11 cellular contexts compared by ENCODE assay signal in genomic region chr9:34958411-34958982, GRCh38. TPM values are rescaled to one million over a fixed set of nuclear protein-coding genes. Genes with fewer than 3 reads are reported as not detected.
DNase-seq lines count a peak whose midpoint lies in the region; ATAC-seq and TF ChIP-seq lines count a peak whose summit lies in the region.
"Had no signal": no experiment of that assay in that cellular context is flagged by ENCODE, and none has a peak within 500 bp of the region (broad histone marks: within the 10 kb centered on the region; RNA-seq: fewer than 3 reads in every experiment).

No MANE protein-coding gene starts in this region.

- H3K4me3 ChIP-seq in HAP-1 = peak overlapping the region; percentile 14
- H3K4me3 ChIP-seq in WERI-Rb-1 (ENCODE audit: low read depth, low read length) = peak overlapping the region; percentile 42
- H3K4me3 ChIP-seq in iPS-18a (ENCODE audit: low read length) = peak overlapping the region; percentile 48

- H3K27me3 ChIP-seq in HAP-1 (ENCODE audit: low read depth) (peaks cover 64% of the 10 kb centered on the region), WERI-Rb-1 (ENCODE audit: insufficient read depth, low read depth, severe bottlenecking) (peaks cover 3% of the 10 kb centered on the region), iPS-18a (ENCODE audit: control insufficient read depth, insufficient read depth, low read length) (peaks cover 35% of the 10 kb centered on the region)

- peak overlapping the region; percentile 20 for H3K4me3 Mint-ChIP-seq in stimulated activated effector memory CD8-positive, alpha-beta T cell treated with anti-CD3 and anti-CD28 coated beads, Interleukin-12 subunit alpha, Interleukin-12 subunit beta, amount 100 ng/mL, for 72 hours
- H3K4me3 Mint-ChIP-seq: dendritic cell treated with granulocyte-macrophage colony-stimulating factor and Interleukin-4, amounts not matched to agents 40 ng/mL and 50 ng/mL, for 4 days had no signal

- intact Hi-C loops in left colon (cut with DNase I, micrococcal nuclease) = no loop called here

- H3K9me3 ChIP-seq in HAP-1 = no peaks in the 10 kb centered on the region
- H3K9me3 ChIP-seq in WERI-Rb-1 (ENCODE audit: severe bottlenecking) = no peaks in the 10 kb centered on the region
- H3K9me3 ChIP-seq in iPS-18a (ENCODE audit: control insufficient read depth, low read depth, low read length) = no peaks in the 10 kb centered on the region

- H3K36me3 Mint-ChIP-seq in stimulated activated effector memory CD8-positive, alpha-beta T cell treated with anti-CD3 and anti-CD28 coated beads, Interleukin-12 subunit alpha, Interleukin-12 subunit beta, amount 100 ng/mL, for 72 hours = no peaks in the 10 kb centered on the region

- peaks cover 19% of the 10 kb centered on the region for H3K4me1 Mint-ChIP-seq in stimulated activated effector memory CD8-positive, alpha-beta T cell treated with anti-CD3 and anti-CD28 coated beads, Interleukin-12 subunit alpha, Interleukin-12 subunit beta, amount 100 ng/mL, for 72 hours

- H3K9ac ChIP-seq in iPS-18a (ENCODE audit: low read length) = no peak overlapping the region

- in situ Hi-C loops in HAP-1 (cut with MboI; ENCODE audit: low sequenced_read_pairs) = no loop called here

- H3K27ac Mint-ChIP-seq in stimulated activated effector memory CD8-positive, alpha-beta T cell treated with anti-CD3 and anti-CD28 coated beads, Interleukin-12 subunit alpha, Interleukin-12 subunit beta, amount 100 ng/mL, for 72 hours = no peak overlapping the region
- H3K27ac Mint-ChIP-seq: dendritic cell treated with granulocyte-macrophage colony-stimulating factor and Interleukin-4, amounts not matched to agents 40 ng/mL and 50 ng/mL, for 4 days had no signal

- H3K36me3 ChIP-seq in HAP-1 (replicated peaks) (no peaks in the 10 kb centered on the region), WERI-Rb-1 (no peaks in the 10 kb centered on the region), iPS-18a (ENCODE audit: control insufficient read depth, low read depth, low read length) (no peaks in the 10 kb centered on the region)

- no peak for ATAC-seq in stimulated activated effector memory CD8-positive, alpha-beta T cell treated with anti-CD3 and anti-CD28 coated beads, Interleukin-12 subunit alpha, Interleukin-12 subunit beta, amount 100 ng/mL, for 72 hours
- ATAC-seq in HG02840 (IDR thresholded peaks at IDR 0.05; ENCODE audit: low FRiP score, unreplicated experiment) (no peak), left colon (no peak)

- H3K4me1 ChIP-seq in HAP-1 (no peaks in the 10 kb centered on the region), iPS-18a (ENCODE audit: control insufficient read depth, low read depth, low read length) (peaks cover 19% of the 10 kb centered on the region)

- H3K9me3 Mint-ChIP-seq in stimulated activated effector memory CD8-positive, alpha-beta T cell treated with anti-CD3 and anti-CD28 coated beads, Interleukin-12 subunit alpha, Interleukin-12 subunit beta, amount 100 ng/mL, for 72 hours = no peaks in the 10 kb centered on the region
- H3K9me3 Mint-ChIP-seq: dendritic cell treated with granulocyte-macrophage colony-stimulating factor and Interleukin-4, amounts not matched to agents 40 ng/mL and 50 ng/mL, for 4 days had no signal

- no peak for TF ChIP-seq CTCF in WERI-Rb-1 (IDR thresholded peaks at IDR 0.05; ENCODE audit: low read depth, low read length)

- no peak overlapping the region for H3K27ac ChIP-seq in WERI-Rb-1
- no peak overlapping the region for H3K27ac ChIP-seq in iPS-18a (ENCODE audit: low read length)

- no peak for DNase-seq in HAP-1 (ENCODE audit: low spot score in 2 of 2)
- no peak for DNase-seq in WERI-Rb-1
- no peak for DNase-seq in stimulated activated effector memory CD8-positive, alpha-beta T cell treated with anti-CD3 and anti-CD28 coated beads, Interleukin-12 subunit alpha, Interleukin-12 subunit beta, amount 100 ng/mL, for 72 hours (ENCODE audit: low spot score in 2 of 2)
- no peak for DNase-seq in HT-29 (ENCODE audit: low spot score)
- no peak for DNase-seq in left colon
- DNase-seq: activated CD4-positive, CD25-positive, alpha-beta regulatory T cell; NCI-H187 treated with DMSO at 0.1 percent for 48 hours had no signal

RNA-seq across cellular contexts. Expression of gene PHF24, which starts 0.4 kb away (rescaled TPM):
- not detected in 2 replicates for total RNA-seq in HT-29 (2014; rRNA removed; shearing (Covaris generic))
- total RNA-seq in left colon = under 1 TPM; 0.12 to 0.22 TPM
- total RNA-seq: myocyte had no signal

RNA-seq across cellular contexts. Expression of gene DNAJB5, which starts 31.0 kb away (rescaled TPM):
- total RNA-seq in HT-29 (2014; rRNA removed; shearing (Covaris generic)) = 2.1 and 3.7 TPM in 2 replicates
- 1 to 10 TPM; 1.2 to 7.1 TPM for total RNA-seq in left colon
